27 cellular contexts compared by ENCODE assay signal in genomic region chr9:5428794-5429528, GRCh38. TPM values are rescaled to one million over a fixed set of nuclear protein-coding genes. Genes with fewer than 3 reads are reported as not detected.
A peak's percentile ranks its signal among the peaks of the same experiment; 100 is the strongest.
DNase-seq lines count a peak whose midpoint lies in the region; ATAC-seq and TF ChIP-seq lines count a peak whose summit lies in the region.
"Had no signal": no experiment of that assay in that cellular context is flagged by ENCODE, and none has a peak within 500 bp of the region (broad histone marks: within the 10 kb centered on the region; RNA-seq: fewer than 3 reads in every experiment).

No MANE protein-coding gene starts in this region.

- intact Hi-C loops in natural killer cell (cut with micrococcal nuclease), result no loop called here

- ATAC-seq in natural killer cell treated with Interleukin-12 subunit alpha and Interleukin-12 subunit beta and Interleukin-15 and Interleukin-18, amount 100 ng/mL, for 72 hours, result no peak
- ATAC-seq in natural killer cell (no peak), T-helper 17 cell (no peak), HG03135 (IDR thresholded peaks at IDR 0.05; ENCODE audit: unreplicated experiment) (no peak)
- ATAC-seq: activated CD8-positive, alpha-beta memory T cell treated with anti-CD3 and anti-CD28 coated beads, Interleukin-2, amount 10 ng/mL, durations not matched to agents 7 days and 5 days; HCT116; left cardiac atrium; naive thymus-derived CD4-positive, alpha-beta T cell had no signal

- H3K9me3 Mint-ChIP-seq in natural killer cell treated with Interleukin-12 subunit alpha and Interleukin-12 subunit beta and Interleukin-15 and Interleukin-18, amount 100 ng/mL, for 72 hours, result no peaks in the 10 kb centered on the region
- no peaks in the 10 kb centered on the region for H3K9me3 Mint-ChIP-seq in natural killer cell
- H3K9me3 Mint-ChIP-seq: naive thymus-derived CD4-positive, alpha-beta T cell had no signal

- H3K36me3 Mint-ChIP-seq in natural killer cell treated with Interleukin-12 subunit alpha and Interleukin-12 subunit beta and Interleukin-15 and Interleukin-18, amount 100 ng/mL, for 72 hours, result peaks cover 12% of the 10 kb centered on the region
- H3K36me3 Mint-ChIP-seq in natural killer cell (no peaks in the 10 kb centered on the region), T-helper 17 cell (ENCODE audit: low read depth) (peaks cover 5% of the 10 kb centered on the region)

- peaks cover 5 to 39% of the 10 kb centered on the region in 2 donors for H3K4me1 Mint-ChIP-seq in natural killer cell treated with Interleukin-12 subunit alpha and Interleukin-12 subunit beta and Interleukin-15 and Interleukin-18, amount 100 ng/mL, for 72 hours (ENCODE audit: low read depth in 2 of 2)
- H3K4me1 Mint-ChIP-seq in natural killer cell, result no peaks in the 10 kb centered on the region
- H3K4me1 Mint-ChIP-seq in T-helper 17 cell, result peaks cover 11% of the 10 kb centered on the region
- H3K4me1 Mint-ChIP-seq: activated CD8-positive, alpha-beta memory T cell treated with anti-CD3 and anti-CD28 coated beads, Interleukin-2, amount 10 ng/mL, durations not matched to agents 7 days and 5 days had no signal

- no peaks in the 10 kb centered on the region for H3K27me3 Mint-ChIP-seq in natural killer cell treated with Interleukin-12 subunit alpha and Interleukin-12 subunit beta and Interleukin-15 and Interleukin-18, amount 100 ng/mL, for 72 hours
- no peaks in the 10 kb centered on the region for H3K27me3 Mint-ChIP-seq in natural killer cell (ENCODE audit: low read depth in 2 of 2)
- H3K27me3 Mint-ChIP-seq in T-helper 17 cell, result no peaks in the 10 kb centered on the region
- H3K27me3 Mint-ChIP-seq: activated CD8-positive, alpha-beta memory T cell treated with anti-CD3 and anti-CD28 coated beads, Interleukin-2, amount 10 ng/mL, durations not matched to agents 7 days and 5 days; naive thymus-derived CD4-positive, alpha-beta T cell had no signal

- no peaks in the 10 kb centered on the region for H3K9me3 ChIP-seq in T-helper 17 cell (ENCODE audit: control insufficient read depth, low read length, poor library complexity, severe bottlenecking)
- H3K9me3 ChIP-seq: adrenal gland, MG63, right lobe of liver, vagina had no signal

- H3K27ac Mint-ChIP-seq in natural killer cell treated with Interleukin-12 subunit alpha and Interleukin-12 subunit beta and Interleukin-15 and Interleukin-18, amount 100 ng/mL, for 72 hours, result peak overlapping the region; percentile 7 to 74
- peak overlapping the region in 1 of 2 donors; percentile 27 for H3K27ac Mint-ChIP-seq in natural killer cell
- peak overlapping the region; percentile 60 for H3K27ac Mint-ChIP-seq in T-helper 17 cell
- H3K27ac Mint-ChIP-seq: activated CD8-positive, alpha-beta memory T cell treated with anti-CD3 and anti-CD28 coated beads, Interleukin-2, amount 10 ng/mL, durations not matched to agents 7 days and 5 days had no signal

- H3K4me3 ChIP-seq in epithelial cell of proximal tubule (ENCODE audit: low read depth, low read length), result no peak overlapping the region
- H3K4me3 ChIP-seq: adrenal gland, MG63, right lobe of liver, vagina had no signal

- no peak overlapping the region for H3K4me3 Mint-ChIP-seq in natural killer cell treated with Interleukin-12 subunit alpha and Interleukin-12 subunit beta and Interleukin-15 and Interleukin-18, amount 100 ng/mL, for 72 hours
- no peak overlapping the region for H3K4me3 Mint-ChIP-seq in natural killer cell
- no peak overlapping the region for H3K4me3 Mint-ChIP-seq in T-helper 17 cell
- H3K4me3 Mint-ChIP-seq: activated CD8-positive, alpha-beta memory T cell treated with anti-CD3 and anti-CD28 coated beads, Interleukin-2, amount 10 ng/mL, durations not matched to agents 7 days and 5 days; naive thymus-derived CD4-positive, alpha-beta T cell had no signal

- no peak for TF ChIP-seq CTCF in natural killer cell (IDR thresholded peaks at IDR 0.05)
- peak; percentile 32 for TF ChIP-seq CTCF in epithelial cell of proximal tubule (conservative IDR thresholded peaks at IDR 0.05; ENCODE audit: low read depth, low read length)

- no peak for DNase-seq in natural killer cell treated with Interleukin-12 subunit alpha and Interleukin-12 subunit beta and Interleukin-15 and Interleukin-18, amount 100 ng/mL, for 72 hours (ENCODE audit: low spot score)
- no peak for DNase-seq in natural killer cell
- no peak for DNase-seq in T-helper 17 cell
- no peak for DNase-seq in epithelial cell of proximal tubule (ENCODE audit: low read depth)
- DNase-seq in NCI-H146 treated with DMSO at 0.1 percent for 48 hours (lab: John Stamatoyannopoulos, UW; ENCODE audit: unreplicated experiment), result no peak
- no peak for DNase-seq in activated effector memory CD4-positive, alpha-beta T cell treated with anti-CD3 and anti-CD28 coated beads, Interleukin-2, amount 50 U/mL, for 16 hours
- no peak for DNase-seq in AG08396 (ENCODE audit: low spot score)
- DNase-seq: activated CD4-positive, alpha-beta T cell treated with anti-CD3 and anti-CD28 coated beads for 4 hours; activated CD8-positive, alpha-beta memory T cell treated with anti-CD3 and anti-CD28 coated beads, Interleukin-2, amount 10 ng/mL, durations not matched to agents 7 days and 5 days; activated gamma-delta T cell; adrenal gland; IMR-90; left cardiac atrium; mesenchymal stem cell; MG63; naive thymus-derived CD4-positive, alpha-beta T cell; NCI-H1436; NCI-H2171; NCI-H526; OCI-M1; right lobe of liver; SHP77 treated with DMSO at 0.1 percent for 48 hours; stimulated activated CD4-positive, alpha-beta T cell treated with anti-CD3 and anti-CD28 coated beads, Interleukin-15, amount 100 ng/mL, for 24 hours; T-helper 1 cell had no signal

RNA-seq across cellular contexts. Expression of gene PLGRKT, which starts 8.8 kb away (rescaled TPM):
- total RNA-seq in natural killer cell treated with Interleukin-12 subunit alpha and Interleukin-12 subunit beta and Interleukin-15 and Interleukin-18, amount 100 ng/mL, for 72 hours, result 10 to 100 TPM; 30.7 to 47.4 TPM
- total RNA-seq in natural killer cell (10 to 100 TPM; 14.7 to 17.8 (median 17.3) TPM), T-helper 17 cell (10 to 100 TPM; 17.4 to 23.5 TPM), epithelial cell of proximal tubule (28.5 and 49.0 TPM in 2 replicates)

RNA-seq across cellular contexts. Expression of gene CD274, which starts 21.4 kb away (rescaled TPM):
- 100 to 1,000 TPM in 1 of 2 donors, 10 to 100 TPM in 1; 97.1 to 242 TPM for total RNA-seq in natural killer cell treated with Interleukin-12 subunit alpha and Interleukin-12 subunit beta and Interleukin-15 and Interleukin-18, amount 100 ng/mL, for 72 hours
- total RNA-seq in natural killer cell (1 to 10 TPM; 4.9 to 7.2 (median 6.0) TPM), T-helper 17 cell (1 to 10 TPM; 4.7 to 6.7 TPM), epithelial cell of proximal tubule (16.1 and 22.1 TPM in 2 replicates)
